Comparison of ENCODE assay signal across 8 cellular contexts in genomic region chr4:82797591-82798081, GRCh38. TPM values are rescaled to one million over a fixed set of nuclear protein-coding genes. Genes with fewer than 3 reads are reported as not detected.
DNase-seq lines count a peak whose midpoint lies in the region; ATAC-seq and TF ChIP-seq lines count a peak whose summit lies in the region.

No MANE protein-coding gene starts in this region.

- no peak for DNase-seq in HCT116 (ENCODE audit: low read depth, low spot score)
- DNase-seq in adipocyte (ENCODE audit: low read depth) = peak; percentile 69
- DNase-seq in gastrocnemius medialis = no peak
- DNase-seq in HCEC 1CT = no peak

- H4K20me1 ChIP-seq in BLaER1 (peaks cover 24% of the 10 kb centered on the region), HCT116 (ENCODE audit: insufficient read depth) (no peaks in the 10 kb centered on the region; the same call in 1 of the 2 replicates)

- H3K79me2 ChIP-seq in HCT116 (ENCODE audit: insufficient read depth, low read length) = peaks cover 18% of the 10 kb centered on the region; the same call in 1 of the 2 replicates

- intact Hi-C loops in HCT116 (cut with micrococcal nuclease) = loop anchor here (5.0 kb wide), 1 partner anchor 425 kb away; the partner anchor contains the start of gene HNRNPD
- intact Hi-C loops in gastrocnemius medialis (cut with DNase I; ENCODE audit: low total_unique reads) = no loop called here

- RAD21 ChIA-PET in HCT116 (lab: Charles Lee; ENCODE audit: low non-redundant PET in 1 of 2, low total read pairs in 2 of 2, uncharacterized antibody in 2 of 2, unreplicated experiment in 2 of 2) = no interaction called here

- H3K4me1 ChIP-seq in BLaER1 (peaks cover 33% of the 10 kb centered on the region), HCT116 (ENCODE audit: control insufficient read depth in 1 of 2, insufficient read depth in 2 of 2, low read length in 2 of 2) (peaks cover 13 to 25% of the 10 kb centered on the region in 2 experiments; a peak in 3 of 4 replicates), adipocyte (ENCODE audit: control insufficient read depth, insufficient read depth, low read length) (peaks cover 27% of the 10 kb centered on the region), gastrocnemius medialis (peaks cover 0 to 17% of the 10 kb centered on the region in 2 donors)

- no peak for TF ChIP-seq CTCF in HCT116 (IDR thresholded peaks at IDR 0.05 in 2 of 3, conservative IDR thresholded peaks at IDR 0.05 in 1 of 3; ENCODE audit: borderline replicate concordance in 1 of 3, insufficient read depth in 1 of 3, low read depth in 2 of 3, low read length in 2 of 3)
- TF ChIP-seq CTCF in gastrocnemius medialis (IDR thresholded peaks at IDR 0.05 in 4 of 5, conservative IDR thresholded peaks at IDR 0.05 in 1 of 5) = no peak

- H3K9me2 ChIP-seq in HCT116 (ENCODE audit: insufficient read depth) = no peaks in the 10 kb centered on the region

- H2AFZ ChIP-seq in HCT116 (ENCODE audit: low read depth, low read length, poor library complexity, severe bottlenecking) = no peak overlapping the region

- H3K27me3 ChIP-seq in BLaER1 = peaks cover 5% of the 10 kb centered on the region
- H3K27me3 ChIP-seq in HCT116 (ENCODE audit: insufficient read depth, low read length) = no peaks in the 10 kb centered on the region
- H3K27me3 ChIP-seq in adipocyte (replicated peaks; ENCODE audit: control insufficient read depth, insufficient read depth, low read length) = no peaks in the 10 kb centered on the region
- H3K27me3 ChIP-seq in gastrocnemius medialis = peaks cover 7 to 13% (median 12%) of the 10 kb centered on the region in 3 donors

- no peak for TF ChIP-seq POLR2A in HCT116 (IDR thresholded peaks at IDR 0.05; ENCODE audit: borderline replicate concordance, extremely low read depth, insufficient read depth, insufficient read length)
- no peak for TF ChIP-seq POLR2A in gastrocnemius medialis (IDR thresholded peaks at IDR 0.05)

- H3K36me3 ChIP-seq in BLaER1 (peaks cover 15% of the 10 kb centered on the region), HCT116 (ENCODE audit: control insufficient read depth in 1 of 2, insufficient read depth in 2 of 2, low read length in 2 of 2) (no peaks in the 10 kb centered on the region), adipocyte (ENCODE audit: control insufficient read depth, insufficient read depth, low read length, severe bottlenecking) (no peaks in the 10 kb centered on the region), gastrocnemius medialis (no peaks in the 10 kb centered on the region)

- in situ Hi-C loops in gastrocnemius medialis (cut with MboI; ENCODE audit: low sequenced_read_pairs in 4 of 4) = no loop called here

- POLR2A ChIA-PET in HCT116 (lab: Charles Lee) = no interaction called here

- no TSS peak for BruUV-seq in HCT116 (replicated peaks; lab: Mats Ljungman, UMichigan)

- no peak for TF ChIP-seq RAD21 in HCT116 (IDR thresholded peaks at IDR 0.05; ENCODE audit: low read depth)

- H3K9me3 ChIP-seq in BLaER1 (no peaks in the 10 kb centered on the region), HCT116 (ENCODE audit: control insufficient read depth in 1 of 2, insufficient read depth in 1 of 2, low read depth in 1 of 2, low read length in 2 of 2) (no peaks in the 10 kb centered on the region), adipocyte (ENCODE audit: control insufficient read depth, low read length) (no peaks in the 10 kb centered on the region), gastrocnemius medialis (no peaks in the 10 kb centered on the region)

- peak overlapping the region; percentile 87 for H3K4me3 ChIP-seq in BLaER1
- H3K4me3 ChIP-seq in HCT116 (replicated peaks in 1 of 2; ENCODE audit: low read depth in 1 of 2, low read length in 2 of 2) = peak overlapping the region; percentile 64 to 80
- peak overlapping the region; percentile 85 for H3K4me3 ChIP-seq in adipocyte (ENCODE audit: low read length)
- H3K4me3 ChIP-seq in iPS-11a (ENCODE audit: low read depth, low read length) = peak overlapping the region; percentile 30
- peak overlapping the region; percentile 66 to 88 (median 68) for H3K4me3 ChIP-seq in gastrocnemius medialis

- H3K4me2 ChIP-seq in BLaER1 (peak overlapping the region; percentile 83), HCT116 (ENCODE audit: low read length) (peak overlapping the region; percentile 92)

- H3K9ac ChIP-seq in BLaER1 (peak overlapping the region; percentile 78), HCT116 (ENCODE audit: low read length) (peak overlapping the region; percentile 60), adipocyte (ENCODE audit: low read length) (peak overlapping the region; percentile 39)

- CTCF ChIA-PET in HCT116 (lab: Charles Lee) = no interaction called here

- H3K27ac ChIP-seq in BLaER1 = no peak overlapping the region
- H3K27ac ChIP-seq in HCT116 (ENCODE audit: low read depth, low read length) = no peak overlapping the region
- H3K27ac ChIP-seq in gastrocnemius medialis = no peak overlapping the region

- ATAC-seq in HCT116 = peak; percentile 29
- no peak for ATAC-seq in gastrocnemius medialis
- no peak for ATAC-seq in GM18517 (IDR thresholded peaks at IDR 0.05; ENCODE audit: unreplicated experiment)
- ATAC-seq in GM21367 (IDR thresholded peaks at IDR 0.05; ENCODE audit: unreplicated experiment) = no peak

TF ChIP-seq in HCT116, 20 proteins besides CTCF, POLR2A, EP300 and RAD21:
- TF ChIP-seq SP1 (IDR thresholded peaks at IDR 0.05; ENCODE audit: low read depth) (no peak), CBX3 (IDR thresholded peaks at IDR 0.05; ENCODE audit: low read depth) (no peak), ELF1 (IDR thresholded peaks at IDR 0.05; ENCODE audit: borderline replicate concordance, low read depth) (no peak), ZNF274 (IDR thresholded peaks at IDR 0.05; ENCODE audit: low read depth, low read length) (no peak), ZFX (IDR thresholded peaks at IDR 0.05) (no peak), JUND (IDR thresholded peaks at IDR 0.05) (no peak), EGR1 (IDR thresholded peaks at IDR 0.05; ENCODE audit: low read depth) (no peak), POLR2AphosphoS5 (IDR thresholded peaks at IDR 0.05; ENCODE audit: low read depth, low read length) (no peak), FOSL1 (IDR thresholded peaks at IDR 0.05; ENCODE audit: low read depth) (no peak), REST (IDR thresholded peaks at IDR 0.05; ENCODE audit: low read depth) (no peak), ZBTB33 (IDR thresholded peaks at IDR 0.05; ENCODE audit: extremely low read depth, insufficient replicate concordance, low read length) (no peak), ATF3 (IDR thresholded peaks at IDR 0.05) (no peak), MAX (IDR thresholded peaks at IDR 0.05) (no peak)

RNA-seq across cellular contexts. Expression of gene SCD5, which starts 1.0 kb away (rescaled TPM):
- total RNA-seq in HCT116 (2021; ENCODE audit: unreplicated experiment) (21.7 TPM), gastrocnemius medialis (1 to 10 TPM in 3 of 4 donors, under 1 TPM in 1; 0.68 to 2.4 (median 1.4) TPM)
- polyA plus RNA-seq in HCT116 (2012) = 6.2 and 8.5 TPM in 2 replicates

Comparison
In these comparisons a context has a peak if more than half of its experiments do, and no peak if none do; other contexts are left out.
1. H3K4me3 ChIP-seq: peak in every context shown above with its lines; median percentile 87 in BLaER1; 85 in adipocyte; 72 in HCT116; 68 in gastrocnemius medialis; 30 in iPS-11a.